11 cellular contexts compared by ENCODE assay signal in genomic region chr2:23583467-23583866, GRCh38.
DNase-seq lines count a peak whose midpoint lies in the region; ATAC-seq and TF ChIP-seq lines count a peak whose summit lies in the region.
"Had no signal": no experiment of that assay in that cellular context is flagged by ENCODE, and none has a peak within 500 bp of the region (broad histone marks: within the 10 kb centered on the region; RNA-seq: fewer than 3 reads in every experiment).

No MANE protein-coding gene starts in this region.

- intact Hi-C loops in ascending aorta (cut with DNase I), result no loop called here

- no peak overlapping the region for H3K4me3 Mint-ChIP-seq in stimulated activated memory B cell treated with anti-CD40 and anti-IgM and Interleukin-4, amounts not matched to agents 10 μg/mL and 1 μg/mL and 100 μg/mL, for 72 hours
- H3K4me3 Mint-ChIP-seq: HFFc6 had no signal

- H3K4me3 ChIP-seq in ascending aorta (no peak overlapping the region), osteoblast (ENCODE audit: insufficient read depth, low read length) (no peak overlapping the region), thoracic aorta (no peak overlapping the region)
- H3K4me3 ChIP-seq in effector memory CD4-positive, alpha-beta T cell (ENCODE audit: insufficient read depth, low read depth, low read length, poor library complexity, severe bottlenecking), result no peak overlapping the region

- H3K36me3 Mint-ChIP-seq in stimulated activated memory B cell treated with anti-CD40 and anti-IgM and Interleukin-4, amounts not matched to agents 10 μg/mL and 1 μg/mL and 100 μg/mL, for 72 hours, result no peaks in the 10 kb centered on the region

- no peak overlapping the region for H3K27ac Mint-ChIP-seq in stimulated activated memory B cell treated with anti-CD40 and anti-IgM and Interleukin-4, amounts not matched to agents 10 μg/mL and 1 μg/mL and 100 μg/mL, for 72 hours
- H3K27ac Mint-ChIP-seq: HFFc6 had no signal

- H3K9me3 ChIP-seq in ascending aorta, result no peaks in the 10 kb centered on the region
- H3K9me3 ChIP-seq in osteoblast (ENCODE audit: low read depth, low read length), result no peaks in the 10 kb centered on the region
- H3K9me3 ChIP-seq in thoracic aorta, result no peaks in the 10 kb centered on the region
- H3K9me3 ChIP-seq in effector memory CD4-positive, alpha-beta T cell (ENCODE audit: control insufficient read depth, low read length), result no peaks in the 10 kb centered on the region

- H3K4me2 ChIP-seq in osteoblast (ENCODE audit: insufficient read depth, low read length), result no peak overlapping the region

- H3K27ac ChIP-seq in ascending aorta (peak overlapping the region; percentile 67 to 81), osteoblast (ENCODE audit: low read depth, low read length) (no peak overlapping the region), thoracic aorta (peak overlapping the region; percentile 81 to 93)
- no peak overlapping the region for H3K27ac ChIP-seq in effector memory CD4-positive, alpha-beta T cell (ENCODE audit: insufficient read depth, low read length, poor library complexity, severe bottlenecking)

- no peaks in the 10 kb centered on the region for H3K27me3 Mint-ChIP-seq in stimulated activated memory B cell treated with anti-CD40 and anti-IgM and Interleukin-4, amounts not matched to agents 10 μg/mL and 1 μg/mL and 100 μg/mL, for 72 hours

- peaks cover 4% of the 10 kb centered on the region for H3K4me1 Mint-ChIP-seq in stimulated activated memory B cell treated with anti-CD40 and anti-IgM and Interleukin-4, amounts not matched to agents 10 μg/mL and 1 μg/mL and 100 μg/mL, for 72 hours

- H3K36me3 ChIP-seq in ascending aorta, result no peaks in the 10 kb centered on the region
- H3K36me3 ChIP-seq in osteoblast (ENCODE audit: insufficient read depth, low read length), result no peaks in the 10 kb centered on the region
- no peaks in the 10 kb centered on the region for H3K36me3 ChIP-seq in thoracic aorta
- no peaks in the 10 kb centered on the region for H3K36me3 ChIP-seq in effector memory CD4-positive, alpha-beta T cell (ENCODE audit: control insufficient read depth, insufficient read depth, low read length)

- H3K4me1 ChIP-seq in ascending aorta (peaks cover 3 to 4% of the 10 kb centered on the region in 2 donors), osteoblast (ENCODE audit: insufficient read depth, low read length) (no peaks in the 10 kb centered on the region), thoracic aorta (ENCODE audit: control insufficient read depth in 1 of 2, low read depth in 2 of 2) (peaks cover 5 to 35% of the 10 kb centered on the region in 2 donors)
- no peaks in the 10 kb centered on the region for H3K4me1 ChIP-seq in effector memory CD4-positive, alpha-beta T cell (ENCODE audit: control insufficient read depth, insufficient read depth, low read length, poor library complexity, severe bottlenecking)

- no peaks in the 10 kb centered on the region for H3K79me2 ChIP-seq in osteoblast (ENCODE audit: insufficient read depth, low read length)

- H4K20me1 ChIP-seq in osteoblast (ENCODE audit: insufficient read depth, low read length), result no peaks in the 10 kb centered on the region

- TF ChIP-seq CTCF in ascending aorta (IDR thresholded peaks at IDR 0.05) (no peak), osteoblast (IDR thresholded peaks at IDR 0.05; ENCODE audit: extremely low read depth, low read depth, low read length) (no peak), thoracic aorta (IDR thresholded peaks at IDR 0.05) (no peak)

- DNase-seq in NCI-H524 treated with DMSO at 0.1 percent for 48 hours (lab: John Stamatoyannopoulos, UW), result peak; percentile 68
- no peak for DNase-seq in ascending aorta (ENCODE audit: low spot score in 2 of 2)
- peak; percentile 62 for DNase-seq in osteoblast (ENCODE audit: insufficient read length, low spot score, missing footprints)
- DNase-seq in thoracic aorta (ENCODE audit: low spot score), result no peak
- no peak for DNase-seq in GDM1 (lab: John Stamatoyannopoulos, UW)
- no peak for DNase-seq in effector memory CD4-positive, alpha-beta T cell
- DNase-seq: EL, HFFc6, KBM-7, NCI-H1930 had no signal

- H2AFZ ChIP-seq in osteoblast (ENCODE audit: low read length), result no peak overlapping the region

- no peaks in the 10 kb centered on the region for H3K9me3 Mint-ChIP-seq in stimulated activated memory B cell treated with anti-CD40 and anti-IgM and Interleukin-4, amounts not matched to agents 10 μg/mL and 1 μg/mL and 100 μg/mL, for 72 hours
- H3K9me3 Mint-ChIP-seq: HFFc6 had no signal

- no peak for ATAC-seq in thoracic aorta (ENCODE audit: insufficient number of reproducible peaks, low FRiP score, low read depth)
- ATAC-seq in stimulated activated memory B cell treated with anti-CD40 and anti-IgM and Interleukin-4, amounts not matched to agents 10 μg/mL and 1 μg/mL and 100 μg/mL, for 72 hours, result no peak

- H3K27me3 ChIP-seq in ascending aorta, result no peaks in the 10 kb centered on the region
- no peaks in the 10 kb centered on the region for H3K27me3 ChIP-seq in osteoblast (ENCODE audit: insufficient read depth, low read length)
- no peaks in the 10 kb centered on the region for H3K27me3 ChIP-seq in thoracic aorta (replicated peaks; ENCODE audit: insufficient read depth)
- H3K27me3 ChIP-seq in effector memory CD4-positive, alpha-beta T cell (replicated peaks; ENCODE audit: control insufficient read depth, insufficient read depth, low read length, poor library complexity, severe bottlenecking), result no peaks in the 10 kb centered on the region

Comparison
In these comparisons a context has a peak if more than half of its experiments do, and no peak if none do; other contexts are left out.
1. DNase-seq: peak in NCI-H524 treated with DMSO at 0.1 percent for 48 hours (single experiment) and osteoblast (single experiment); none in ascending aorta (0 of 2), thoracic aorta (single experiment), GDM1 (single experiment) and effector memory CD4-positive, alpha-beta T cell (0 of 3).
2. H3K27ac ChIP-seq: peak in ascending aorta (2 of 2) and thoracic aorta (2 of 2); none in osteoblast (single experiment) and effector memory CD4-positive, alpha-beta T cell (single experiment).